ENCODE assay signal across 8 cellular contexts in genomic region chr1:21673853-21674252, GRCh38. TPM values are rescaled to one million over a fixed set of nuclear protein-coding genes. Genes with fewer than 3 reads are reported as not detected.
DNase-seq lines count a peak whose midpoint lies in the region; ATAC-seq, FAIRE-seq and TF ChIP-seq lines count a peak whose summit lies in the region.
"Not testable (repeated sequence)": the region's sequence is repeated elsewhere in the genome, so short reads cannot be mapped to it uniquely, and the experiment has no call there.

No MANE protein-coding gene starts in this region.

- TF ChIP-seq POLR2A in upper lobe of left lung (IDR thresholded peaks at IDR 0.05), result not testable (repeated sequence)

- not testable (repeated sequence) for H2AFZ ChIP-seq in astrocyte (ENCODE audit: low read depth, low read length)

- not testable (repeated sequence) for H3K79me2 ChIP-seq in astrocyte (ENCODE audit: insufficient read depth, low read length)

- peaks cover 9 to 54% (median 24%) of the 10 kb centered on the region in 11 experiments; a peak in 15 of 22 replicates for H4K20me1 ChIP-seq in BLaER1 treated with 17β-estradiol and CSF1 and Interleukin-3, amounts not matched to agents 10 nM and 100 nM
- peaks cover 39% of the 10 kb centered on the region for H4K20me1 ChIP-seq in astrocyte (ENCODE audit: insufficient read depth, low read length)

- H3K27me3 ChIP-seq in BLaER1 treated with 17β-estradiol and CSF1 and Interleukin-3, amounts not matched to agents 10 nM and 100 nM, result peaks cover 0 to 12% (median 7%) of the 10 kb centered on the region in 11 experiments; a peak in 15 of 22 replicates
- H3K27me3 ChIP-seq in astrocyte (ENCODE audit: insufficient read depth, low read length), result peaks cover 18% of the 10 kb centered on the region
- not testable (repeated sequence) for H3K27me3 ChIP-seq in endodermal cell (ENCODE audit: control insufficient read depth, insufficient read depth, low read length, poor library complexity, severe bottlenecking); upper lobe of left lung
- peaks cover 38% of the 10 kb centered on the region for H3K27me3 ChIP-seq in skeletal muscle satellite cell (ENCODE audit: control insufficient read depth, insufficient read depth, low read length)

- FAIRE-seq in astrocyte (lab: Jason Lieb, UNC), result not testable (repeated sequence)

- TF ChIP-seq CTCF in astrocyte (IDR thresholded peaks at IDR 0.05; ENCODE audit: insufficient read depth, low read depth, low read length); endodermal cell (conservative IDR thresholded peaks at IDR 0.05); nephron (IDR thresholded peaks at IDR 0.05; ENCODE audit: unreplicated experiment in 3 of 3); upper lobe of left lung (IDR thresholded peaks at IDR 0.05): not testable (repeated sequence)

- H3K36me3 ChIP-seq in BLaER1 treated with 17β-estradiol and CSF1 and Interleukin-3, amounts not matched to agents 10 nM and 100 nM, result peaks cover 5 to 21% (median 18%) of the 10 kb centered on the region in 11 experiments
- H3K36me3 ChIP-seq in SK-N-MC (ENCODE audit: insufficient read depth, low read length); astrocyte (ENCODE audit: insufficient read depth, low read length); skeletal muscle satellite cell (ENCODE audit: insufficient read depth, low read length); upper lobe of left lung: not testable (repeated sequence)
- peaks cover 13% of the 10 kb centered on the region for H3K36me3 ChIP-seq in endodermal cell (ENCODE audit: control insufficient read depth, insufficient read depth, low read length)

- not testable (repeated sequence) for H3K27me3 Mint-ChIP-seq in astrocyte (ENCODE audit: low read depth, unreplicated experiment); endodermal cell (ENCODE audit: insufficient read depth)
- H3K27me3 Mint-ChIP-seq in nephron (ENCODE audit: low read depth), result peaks cover 24% of the 10 kb centered on the region

- peaks cover 47 to 74% (median 61%) of the 10 kb centered on the region in 10 experiments for H3K4me1 ChIP-seq in BLaER1 treated with 17β-estradiol and CSF1 and Interleukin-3, amounts not matched to agents 10 nM and 100 nM
- peaks cover 33% of the 10 kb centered on the region for H3K4me1 ChIP-seq in astrocyte (ENCODE audit: insufficient read depth, low read length)
- H3K4me1 ChIP-seq in endodermal cell (ENCODE audit: control insufficient read depth, insufficient read depth, low read length), result not testable (repeated sequence)
- peaks cover 29% of the 10 kb centered on the region for H3K4me1 ChIP-seq in skeletal muscle satellite cell (ENCODE audit: control insufficient read depth, insufficient read depth, low read length)
- H3K4me1 ChIP-seq in upper lobe of left lung, result peaks cover 25 to 40% (median 35%) of the 10 kb centered on the region in 4 donors

- H3K27ac ChIP-seq in BLaER1 treated with 17β-estradiol and CSF1 and Interleukin-3, amounts not matched to agents 10 nM and 100 nM, result peak overlapping the region in 1 of 11 experiments; percentile 54; a peak in 1 of 22 replicates
- H3K27ac ChIP-seq in SK-N-MC (peak overlapping the region; percentile 81; the same call in 1 of the 2 replicates), endodermal cell (ENCODE audit: low read depth, low read length) (peak overlapping the region; percentile 11), upper lobe of left lung (peak overlapping the region in 3 of 4 donors; percentile 5 to 36 (median 28))
- H3K27ac ChIP-seq in astrocyte (ENCODE audit: low read depth, low read length), result not testable (repeated sequence)

- not testable (repeated sequence) for H3K27ac Mint-ChIP-seq in astrocyte (ENCODE audit: unreplicated experiment); endodermal cell
- peak overlapping the region; percentile 26 to 85 (median 63) for H3K27ac Mint-ChIP-seq in nephron

- peak overlapping the region in 3 of 11 experiments; percentile 15 to 34 (median 33); a peak in 2 of 22 replicates for H3K9ac ChIP-seq in BLaER1 treated with 17β-estradiol and CSF1 and Interleukin-3, amounts not matched to agents 10 nM and 100 nM
- not testable (repeated sequence) for H3K9ac ChIP-seq in SK-N-MC (ENCODE audit: insufficient read length); astrocyte (ENCODE audit: low read length); endodermal cell (ENCODE audit: extremely low read depth, low read length, poor library complexity, severe bottlenecking); skeletal muscle satellite cell (ENCODE audit: low read depth, low read length)

- H3K4me1 Mint-ChIP-seq in astrocyte (ENCODE audit: low read depth, unreplicated experiment) (peaks cover 20% of the 10 kb centered on the region), endodermal cell (peaks cover 14% of the 10 kb centered on the region), nephron (peaks cover 55% of the 10 kb centered on the region)

- ATAC-seq in upper lobe of left lung (ENCODE audit: low FRiP score in 2 of 2), result not testable (repeated sequence)

- peak overlapping the region; percentile 54 to 86 (median 73) for H3K4me2 ChIP-seq in BLaER1 treated with 17β-estradiol and CSF1 and Interleukin-3, amounts not matched to agents 10 nM and 100 nM
- peak overlapping the region; percentile 56 for H3K4me2 ChIP-seq in astrocyte (ENCODE audit: low read length)
- peak overlapping the region; percentile 36 for H3K4me2 ChIP-seq in skeletal muscle satellite cell (ENCODE audit: low read length)

- 87 to 94% methylated on average over 7 of the region's 7 CpGs for WGBS in endodermal cell (ENCODE audit: insufficient coverage in 1 of 2, insufficient read length in 1 of 2), 2 experiments
- 78 to 82% methylated on average over 5 to 7 of the region's 7 CpGs for WGBS in upper lobe of left lung, 2 donors

- not testable (repeated sequence) for H3K4me3 Mint-ChIP-seq in astrocyte (ENCODE audit: unreplicated experiment); endodermal cell; nephron

- not testable (repeated sequence) for H3K36me3 Mint-ChIP-seq in astrocyte (ENCODE audit: low read depth, unreplicated experiment); endodermal cell (ENCODE audit: low read depth)
- peaks cover 19% of the 10 kb centered on the region for H3K36me3 Mint-ChIP-seq in nephron (ENCODE audit: low read depth)

- not testable (repeated sequence) for H3K4me3 ChIP-seq in BLaER1 treated with 17β-estradiol and CSF1 and Interleukin-3, amounts not matched to agents 10 nM and 100 nM; SK-N-MC; astrocyte (ENCODE audit: insufficient read depth, low read depth, low read length); endodermal cell (ENCODE audit: low read length); skeletal muscle satellite cell (ENCODE audit: low read length); upper lobe of left lung

- not testable (repeated sequence) for H3K9me3 ChIP-seq in BLaER1 treated with 17β-estradiol and CSF1 and Interleukin-3, amounts not matched to agents 10 nM and 100 nM (replicated peaks in 1 of 11); SK-N-MC (ENCODE audit: low read depth, low read length); astrocyte (ENCODE audit: insufficient read depth, low read depth, low read length); endodermal cell (ENCODE audit: control insufficient read depth, low read length); skeletal muscle satellite cell (replicated peaks; ENCODE audit: low read length); upper lobe of left lung

- TF ChIP-seq EP300 in upper lobe of left lung (IDR thresholded peaks at IDR 0.05), result not testable (repeated sequence)

- not testable (repeated sequence) for DNase-seq in SK-N-MC (ENCODE audit: low read depth, low spot score); astrocyte (ENCODE audit: low read depth); endodermal cell; upper lobe of left lung
- DNase-seq in hepatic stellate cell (ENCODE audit: low spot score), result peak; percentile 9

- not testable (repeated sequence) for H3K9me3 Mint-ChIP-seq in astrocyte (ENCODE audit: unreplicated experiment); endodermal cell; nephron

RNA-seq across cellular contexts. Expression of gene RAP1GAP, which starts 4.7 kb away (rescaled TPM):
- 3.2 and 5.4 TPM in 2 replicates for total RNA-seq in astrocyte
- 1 to 10 TPM; 8.0 to 8.2 TPM for total RNA-seq in endodermal cell
- 5.2 TPM for polyA plus RNA-seq in endodermal cell (2013, experiment 1 of 2)
- polyA plus RNA-seq in endodermal cell (2013, experiment 2 of 2), result 5.8 TPM
- 0.22 and 0.51 TPM in 2 replicates for total RNA-seq in skeletal muscle satellite cell (2012; rRNA removed)
- total RNA-seq in upper lobe of left lung, result 10 to 100 TPM; 26.9 to 65.2 (median 36.7) TPM
